ENCODE assay signal across 9 cellular contexts in genomic region chr19:42066075-42066754, GRCh38. TPM values are rescaled to one million over a fixed set of nuclear protein-coding genes. Genes with fewer than 3 reads are reported as not detected.
A peak's percentile ranks its signal among the peaks of the same experiment; 100 is the strongest.
DNase-seq lines count a peak whose midpoint lies in the region; ATAC-seq and TF ChIP-seq lines count a peak whose summit lies in the region.
"Had no signal": no experiment of that assay in that cellular context is flagged by ENCODE, and none has a peak within 500 bp of the region (broad histone marks: within the 10 kb centered on the region; RNA-seq: fewer than 3 reads in every experiment).

No MANE protein-coding gene starts in this region.

- POLR2A ChIA-PET in A673 (lab: Charles Lee; ENCODE audit: low non-redundant PET): no interaction called here

- H3K4me3 ChIP-seq in A673 (ENCODE audit: low read depth, low read length, poor library complexity, severe bottlenecking) (no peak overlapping the region), fibroblast of mammary gland (ENCODE audit: control insufficient read depth, low read depth, low read length) (no peak overlapping the region), upper lobe of left lung (no peak overlapping the region)
- H3K4me3 ChIP-seq: gastroesophageal sphincter had no signal

- no peak for TF ChIP-seq EP300 in upper lobe of left lung (IDR thresholded peaks at IDR 0.05)

- no peak for TF ChIP-seq POLR2A in upper lobe of left lung (IDR thresholded peaks at IDR 0.05)

- no peak for TF ChIP-seq CTCF in A673 (conservative IDR thresholded peaks at IDR 0.05; ENCODE audit: low read depth, low read length)
- no peak for TF ChIP-seq CTCF in fibroblast of mammary gland (conservative IDR thresholded peaks at IDR 0.05; ENCODE audit: control insufficient read depth, insufficient read depth, low read depth, low read length)
- no peak for TF ChIP-seq CTCF in upper lobe of left lung (IDR thresholded peaks at IDR 0.05)

- DNase-seq in A673 (ENCODE audit: low spot score): peak; percentile 36
- DNase-seq in ELR (ENCODE audit: low read depth): peak; percentile 39
- DNase-seq in NCI-H526 treated with DMSO at 0.1 percent for 48 hours (lab: John Stamatoyannopoulos, UW): peak; percentile 45
- DNase-seq in fibroblast of mammary gland (ENCODE audit: low read depth): peak; percentile 36
- no peak for DNase-seq in upper lobe of left lung
- DNase-seq in activated naive CD4-positive, alpha-beta T cell (lab: John Stamatoyannopoulos, UW): no peak

- H3K9me3 ChIP-seq in A673 (ENCODE audit: low read depth, low read length, poor library complexity, severe bottlenecking) (no peaks in the 10 kb centered on the region), upper lobe of left lung (no peaks in the 10 kb centered on the region)
- H3K9me3 ChIP-seq: gastroesophageal sphincter had no signal

- H3K4me1 ChIP-seq in A673 (ENCODE audit: insufficient read depth, low read length, poor library complexity, severe bottlenecking): peaks cover 16% of the 10 kb centered on the region
- H3K4me1 ChIP-seq in upper lobe of left lung: peaks cover 3 to 11% (median 6%) of the 10 kb centered on the region in 4 donors

- CTCF ChIA-PET in A673 (lab: Charles Lee): no interaction called here

- 36 to 52% methylated on average over 5 to 8 of the region's 9 CpGs for WGBS in upper lobe of left lung, 2 donors

- H3K27me3 ChIP-seq in A673 (replicated peaks; ENCODE audit: insufficient read depth, low read depth, low read length, poor library complexity) (no peaks in the 10 kb centered on the region), upper lobe of left lung (peaks cover 0 to 22% (median 5%) of the 10 kb centered on the region in 4 donors)
- H3K27me3 ChIP-seq: gastroesophageal sphincter had no signal

- H3K27ac ChIP-seq in A673 (ENCODE audit: low read depth, low read length, poor library complexity, severe bottlenecking): no peak overlapping the region
- no peak overlapping the region for H3K27ac ChIP-seq in upper lobe of left lung
- H3K27ac ChIP-seq: gastroesophageal sphincter had no signal

- ATAC-seq in upper lobe of left lung (ENCODE audit: low FRiP score in 2 of 2) (no peak), HG02970 (IDR thresholded peaks at IDR 0.05; ENCODE audit: low FRiP score, unreplicated experiment) (no peak), HG03039 (IDR thresholded peaks at IDR 0.05; ENCODE audit: unreplicated experiment) (no peak)
- ATAC-seq: gastroesophageal sphincter had no signal

- no TSS peak for BruUV-seq in A673 (replicated peaks; lab: Mats Ljungman, UMichigan)

- H3K36me3 ChIP-seq in A673 (ENCODE audit: insufficient read depth, low read length, poor library complexity, severe bottlenecking): peaks cover 22% of the 10 kb centered on the region
- no peaks in the 10 kb centered on the region for H3K36me3 ChIP-seq in upper lobe of left lung

- intact Hi-C loops in A673 (cut with micrococcal nuclease; ENCODE audit: unreplicated experiment): no loop called here

RNA-seq across cellular contexts. Expression of gene GRIK5, which starts 3.8 kb away (rescaled TPM):
- 21.2 and 24.0 TPM in 2 replicates for total RNA-seq in A673 (2021)
- 1 to 10 TPM in 2 of 6 donors, under 1 TPM in 3, not detected in 1; 0.15 to 2.7 (median 0.54) TPM for total RNA-seq in upper lobe of left lung

RNA-seq across cellular contexts. Expression of gene ZNF574, which starts 9.8 kb away (rescaled TPM):
- total RNA-seq in A673 (2021) (24.3 and 27.5 TPM in 2 replicates), upper lobe of left lung (10 to 100 TPM in 4 of 6 donors, 1 to 10 TPM in 2; 9.2 to 26.4 (median 13.3) TPM)

Comparison
In these comparisons a context has a peak if more than half of its experiments do, and no peak if none do; other contexts are left out.
1. DNase-seq: peak in A673 (single experiment), ELR (single experiment), NCI-H526 treated with DMSO at 0.1 percent for 48 hours (single experiment) and fibroblast of mammary gland (single experiment); none in upper lobe of left lung (0 of 2) and activated naive CD4-positive, alpha-beta T cell (0 of 4).